18 cellular contexts compared by ENCODE assay signal in the genomic region with DNA sequence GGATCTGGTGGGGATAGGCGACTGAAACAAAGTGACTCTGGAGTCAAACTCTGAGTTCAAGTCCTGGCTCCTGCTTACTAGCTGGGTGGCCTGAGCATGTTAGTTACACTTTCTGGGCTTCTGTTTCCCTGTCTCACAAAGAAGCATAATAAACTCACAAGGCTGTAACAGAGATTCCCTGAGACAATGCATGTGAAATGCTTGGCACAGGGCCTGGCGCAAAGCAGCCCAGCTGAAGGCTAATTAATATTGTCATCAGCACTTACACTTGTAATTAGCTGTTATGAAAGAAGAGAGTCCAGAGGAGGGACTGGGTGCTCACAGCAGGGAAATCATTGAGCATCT.
DNase-seq lines count a peak whose midpoint lies in the region; ATAC-seq and TF ChIP-seq lines count a peak whose summit lies in the region.
"Had no signal": no experiment of that assay in that cellular context is flagged by ENCODE, and none has a peak within 500 bp of the region (broad histone marks: within the 10 kb centered on the region; RNA-seq: fewer than 3 reads in every experiment).

No MANE protein-coding gene starts in this region.

- 100% methylated on average over 1 of the region's 2 CpGs; no CpG with 5 or more reads in 1 of the 2 experiments for WGBS in IMR-90 (ENCODE audit: extremely low coverage in 2 of 2, insufficient read length in 1 of 2), 2 experiments

- CTCF ChIA-PET in IMR-90 (lab: Yijun Ruan, JAX): no interaction called here

- H4K91ac ChIP-seq in IMR-90 (ENCODE audit: insufficient read depth, low read depth, low read length): no peak overlapping the region

- H2BK5ac ChIP-seq in IMR-90 (ENCODE audit: low read depth, low read length, poor library complexity, severe bottlenecking): no peak overlapping the region

- in situ Hi-C loops in IMR-90 (cut with MboI; ENCODE audit: low sequenced_read_pairs): no loop called here

- H3K4me1 Mint-ChIP-seq in brain (peaks cover 64% of the 10 kb centered on the region), nephron (peaks cover 57% of the 10 kb centered on the region)
- H3K4me1 Mint-ChIP-seq in activated T-cell treated with anti-CD3 and anti-CD28 coated beads, Interleukin-2, amount 50 U/mL, for 24 hours (ENCODE audit: low read depth): peaks cover 5% of the 10 kb centered on the region

- no peak for TF ChIP-seq POLR2A in IMR-90 (IDR thresholded peaks at IDR 0.05; ENCODE audit: low read depth, low read length)

- no peak overlapping the region for H3K4me3 ChIP-seq in IMR-90 (ENCODE audit: insufficient read depth, low read depth, low read length)
- H3K4me3 ChIP-seq: heart right ventricle, prostate gland had no signal

- no peak overlapping the region for H3K9ac ChIP-seq in IMR-90 (ENCODE audit: low read depth, low read length)
- H3K9ac ChIP-seq: KMS-11 had no signal

- no peak overlapping the region for H3K14ac ChIP-seq in IMR-90 (replicated peaks; ENCODE audit: low read depth, low read length)

- H3K9me3 Mint-ChIP-seq in brain: peaks cover 0 to 7% (median 0%) of the 10 kb centered on the region in 5 experiments
- H3K9me3 Mint-ChIP-seq in nephron: no peaks in the 10 kb centered on the region
- H3K9me3 Mint-ChIP-seq in activated T-cell treated with anti-CD3 and anti-CD28 coated beads, Interleukin-2, amount 50 U/mL, for 24 hours: no peaks in the 10 kb centered on the region

- H2AK5ac ChIP-seq in IMR-90 (ENCODE audit: low read depth, low read length): no peak overlapping the region

- H3K4ac ChIP-seq in IMR-90 (ENCODE audit: low read depth, low read length): no peak overlapping the region

- H3K27ac ChIP-seq in IMR-90 (ENCODE audit: insufficient read depth, low read length): no peak overlapping the region
- H3K27ac ChIP-seq: 22Rv1, KMS-11, prostate gland had no signal

- H3K27me3 Mint-ChIP-seq in brain (peaks cover 14% of the 10 kb centered on the region), nephron (ENCODE audit: low read depth) (peaks cover 14% of the 10 kb centered on the region)
- peaks cover 28% of the 10 kb centered on the region for H3K27me3 Mint-ChIP-seq in activated T-cell treated with anti-CD3 and anti-CD28 coated beads, Interleukin-2, amount 50 U/mL, for 24 hours

- no peaks in the 10 kb centered on the region for H3K9me3 ChIP-seq in IMR-90 (ENCODE audit: control insufficient read depth, insufficient read depth, low read length)
- H3K9me3 ChIP-seq: heart right ventricle, prostate gland had no signal

- TF ChIP-seq CTCF in IMR-90 (conservative IDR thresholded peaks at IDR 0.05; ENCODE audit: low read depth, low read length) (no peak), brain (conservative IDR thresholded peaks at IDR 0.05) (no peak), nephron (IDR thresholded peaks at IDR 0.05; ENCODE audit: unreplicated experiment in 3 of 3) (no peak)

- H4K5ac ChIP-seq in IMR-90 (ENCODE audit: low read depth, low read length): no peak overlapping the region

- no peak overlapping the region for H2BK15ac ChIP-seq in IMR-90 (ENCODE audit: low read depth, low read length)

- no peaks in the 10 kb centered on the region for H3K36me3 Mint-ChIP-seq in brain
- H3K36me3 Mint-ChIP-seq in nephron (ENCODE audit: low read depth): no peaks in the 10 kb centered on the region
- H3K36me3 Mint-ChIP-seq in activated T-cell treated with anti-CD3 and anti-CD28 coated beads, Interleukin-2, amount 50 U/mL, for 24 hours (ENCODE audit: low read depth): no peaks in the 10 kb centered on the region

- TF ChIP-seq RAD21 in IMR-90 (IDR thresholded peaks at IDR 0.05; ENCODE audit: low read length): no peak

- no peak overlapping the region for H2BK20ac ChIP-seq in IMR-90 (ENCODE audit: low read depth, low read length)

- BruUV-seq in IMR-90 (replicated peaks; lab: Mats Ljungman, UMichigan): no TSS peak

- peaks cover 3% of the 10 kb centered on the region for H3K4me1 ChIP-seq in IMR-90 (ENCODE audit: control insufficient read depth, insufficient read depth, low read length)
- H3K4me1 ChIP-seq: prostate gland had no signal

- no peak overlapping the region for H3K23ac ChIP-seq in IMR-90 (ENCODE audit: low read depth, low read length)

- peak overlapping the region in 4 of 5 experiments; percentile 46 to 93 (median 68) for H3K27ac Mint-ChIP-seq in brain
- peak overlapping the region; percentile 87 to 96 (median 88) for H3K27ac Mint-ChIP-seq in nephron
- H3K27ac Mint-ChIP-seq in activated T-cell treated with anti-CD3 and anti-CD28 coated beads, Interleukin-2, amount 50 U/mL, for 24 hours: no peak overlapping the region

- H3K4me2 ChIP-seq in IMR-90 (ENCODE audit: low read depth, low read length): no peak overlapping the region
- H3K4me2 ChIP-seq: KMS-11 had no signal

- H3K79me1 ChIP-seq in IMR-90 (ENCODE audit: low read depth in 1 of 2, low read length in 2 of 2): no peaks in the 10 kb centered on the region

- H3K18ac ChIP-seq in IMR-90 (ENCODE audit: low read depth, low read length): no peak overlapping the region

- no peak overlapping the region for H4K8ac ChIP-seq in IMR-90 (ENCODE audit: low read depth in 2 of 2, low read length in 2 of 2)

- H2AFZ ChIP-seq in IMR-90 (replicated peaks; ENCODE audit: low read length, poor library complexity): peak overlapping the region; percentile 21

- peak overlapping the region in 2 of 5 experiments; percentile 38 to 56 for H3K4me3 Mint-ChIP-seq in brain
- H3K4me3 Mint-ChIP-seq in nephron: no peak overlapping the region
- H3K4me3 Mint-ChIP-seq in activated T-cell treated with anti-CD3 and anti-CD28 coated beads, Interleukin-2, amount 50 U/mL, for 24 hours: no peak overlapping the region

- H4K20me1 ChIP-seq in IMR-90 (ENCODE audit: insufficient read depth, low read length): no peaks in the 10 kb centered on the region

- intact Hi-C loops in IMR-90 (cut with micrococcal nuclease): no loop called here

- no peaks in the 10 kb centered on the region for H3K9me1 ChIP-seq in IMR-90 (ENCODE audit: insufficient read depth, low read length)

- no peak overlapping the region for H2BK120ac ChIP-seq in IMR-90 (ENCODE audit: low read depth, low read length)

- DNase-seq in DMS79 (lab: John Stamatoyannopoulos, UW) (peak; percentile 4), DMS79 treated with DMSO at 0.1 percent for 48 hours (lab: John Stamatoyannopoulos, UW) (no peak), IMR-90 (no peak)
- no peak for DNase-seq in activated T-cell treated with anti-CD3 and anti-CD28 coated beads, Interleukin-2, amount 50 U/mL, for 24 hours
- DNase-seq in effector CD8-positive, alpha-beta T cell (lab: John Stamatoyannopoulos, UW): no peak
- DNase-seq in activated CD8-positive, alpha-beta memory T cell treated with anti-CD3 and anti-CD28 coated beads, Interleukin-2, amount 50 U/mL, for 4 hours: no peak
- DNase-seq: activated CD4-positive, alpha-beta T cell treated with anti-CD3 and anti-CD28 coated beads for 4 hours; activated T-cell treated with anti-CD3 and anti-CD28 coated beads, Interleukin-2, amount 50 U/mL, for 1 hour; NCI-H2029 treated with DMSO at 0.1 percent for 48 hours; SHP77; T-helper 9 cell had no signal

- no peaks in the 10 kb centered on the region for H3K27me3 ChIP-seq in IMR-90 (ENCODE audit: control insufficient read depth, insufficient read depth, low read length)

- H2AK9ac ChIP-seq in IMR-90 (replicated peaks; ENCODE audit: low read depth, low read length, poor library complexity): no peak overlapping the region

- POLR2A ChIA-PET in IMR-90 (lab: Charles Lee; ENCODE audit: unreplicated experiment): no interaction called here

- no peak for ATAC-seq in IMR-90 (ENCODE audit: low read depth)
- ATAC-seq: esophagus mucosa had no signal

- no peaks in the 10 kb centered on the region for H3K36me3 ChIP-seq in IMR-90 (ENCODE audit: control insufficient read depth, insufficient read depth, low read length)
- H3K36me3 ChIP-seq: heart right ventricle, prostate gland had no signal

- no peak overlapping the region for H3K56ac ChIP-seq in IMR-90 (ENCODE audit: extremely low read depth, insufficient read depth, low read length)

- dilution Hi-C loops in IMR-90 (cut with HindIII; ENCODE audit: low sequenced_read_pairs, unreplicated experiment): no loop called here

TF ChIP-seq in IMR-90, 13 proteins besides CTCF, POLR2A, EP300 and RAD21:
- TF ChIP-seq MAZ (IDR thresholded peaks at IDR 0.05; ENCODE audit: borderline replicate concordance, low read depth, low read length): no peak
- TF ChIP-seq RFX5 (IDR thresholded peaks at IDR 0.05; ENCODE audit: low read depth, low read length): no peak
- TF ChIP-seq MAFK (IDR thresholded peaks at IDR 0.05; ENCODE audit: low read depth, low read length): no peak
- no peak for TF ChIP-seq NFE2L2 (IDR thresholded peaks at IDR 0.05; ENCODE audit: low read depth, low read length)
- no peak for TF ChIP-seq MXI1 (IDR thresholded peaks at IDR 0.05; ENCODE audit: borderline replicate concordance, low read depth, low read length)
